In genomic region chr12:52395761-52396434, GRCh38 we compare ENCODE assay signal across 1 cellular context.
TF ChIP-seq lines count a peak whose summit lies in the region.

No MANE protein-coding gene starts in this region.

TF ChIP-seq in GM12878, 131 proteins besides CTCF, POLR2A, EP300 and RAD21:
- no peak for TF ChIP-seq ZNF687 (IDR thresholded peaks at IDR 0.05)
- TF ChIP-seq HDGF (IDR thresholded peaks at IDR 0.05), result no peak
- TF ChIP-seq YBX1 (IDR thresholded peaks at IDR 0.05), result no peak
- no peak for TF ChIP-seq WRNIP1 (IDR thresholded peaks at IDR 0.05; ENCODE audit: borderline replicate concordance, low read depth, low read length)
- TF ChIP-seq ZNF217 (IDR thresholded peaks at IDR 0.05), result no peak
- TF ChIP-seq TAF1 (IDR thresholded peaks at IDR 0.05; ENCODE audit: borderline replicate concordance, low read depth, low read length), result no peak
- no peak for TF ChIP-seq SREBF2 (IDR thresholded peaks at IDR 0.05; ENCODE audit: low read length)
- TF ChIP-seq STAT3 (IDR thresholded peaks at IDR 0.05; ENCODE audit: low read depth, low read length), result no peak
